In genomic region chr4:152938237-152938969, GRCh38 we compare ENCODE assay signal across 8 cellular contexts. TPM values are rescaled to one million over a fixed set of nuclear protein-coding genes. Genes with fewer than 3 reads are reported as not detected.
DNase-seq lines count a peak whose midpoint lies in the region; ATAC-seq and TF ChIP-seq lines count a peak whose summit lies in the region.

No MANE protein-coding gene starts in this region.

- no peak for TF ChIP-seq POLR2A in sigmoid colon (IDR thresholded peaks at IDR 0.05)

- intact Hi-C loops in sigmoid colon (cut with DNase I), result no loop called here

- H3K9me3 ChIP-seq in SU-DHL-6 (ENCODE audit: insufficient read depth, low read length) (no peaks in the 10 kb centered on the region), sigmoid colon (no peaks in the 10 kb centered on the region)

- H2AFZ ChIP-seq in SU-DHL-6 (ENCODE audit: low read depth, low read length, severe bottlenecking), result no peak overlapping the region

- no peak for TF ChIP-seq EP300 in sigmoid colon (IDR thresholded peaks at IDR 0.05)

- H3K27ac ChIP-seq in SU-DHL-6 (ENCODE audit: low read depth, low read length) (no peak overlapping the region), sigmoid colon (peak overlapping the region in 2 of 4 donors; percentile 35 to 36)

- H4K20me1 ChIP-seq in SU-DHL-6 (ENCODE audit: low read depth, low read length), result no peaks in the 10 kb centered on the region; the same call in 1 of the 2 replicates

- H3F3A ChIP-seq in SU-DHL-6 (ENCODE audit: insufficient read depth), result no peaks in the 10 kb centered on the region

- no peaks in the 10 kb centered on the region for H3K79me2 ChIP-seq in SU-DHL-6 (ENCODE audit: insufficient read depth, low read length)

- TF ChIP-seq CTCF in GM12875 (IDR thresholded peaks at IDR 0.05; ENCODE audit: borderline replicate concordance, insufficient read depth, low read depth, low read length), result no peak
- no peak for TF ChIP-seq CTCF in SU-DHL-6 (IDR thresholded peaks at IDR 0.05; ENCODE audit: insufficient read depth, low read length, poor library complexity, severe bottlenecking)
- no peak for TF ChIP-seq CTCF in sigmoid colon (IDR thresholded peaks at IDR 0.05)

- DNase-seq in germinal center (ENCODE audit: low spot score) (peak; percentile 9), sigmoid colon (no peak)
- DNase-seq in activated effector memory CD4-positive, alpha-beta T cell treated with Interleukin-2 at 50 U/mL for 16 hours, result no peak
- DNase-seq in activated CD8-positive, alpha-beta memory T cell treated with anti-CD3 and anti-CD28 coated beads, Interleukin-2, amount 50 U/mL, for 4 hours, result no peak

- no peaks in the 10 kb centered on the region for H3K9me2 ChIP-seq in SU-DHL-6 (replicated peaks; ENCODE audit: insufficient read depth, low read length)

- H3K4me3 ChIP-seq in GM12875 (ENCODE audit: low read depth, low read length), result peak overlapping the region; percentile 52
- no peak overlapping the region for H3K4me3 ChIP-seq in SU-DHL-6 (ENCODE audit: insufficient read depth, low read length, poor library complexity, severe bottlenecking)
- H3K4me3 ChIP-seq in sigmoid colon, result peak overlapping the region; percentile 43 to 70 (median 62)

- H3K36me3 ChIP-seq in SU-DHL-6 (ENCODE audit: low read length) (no peaks in the 10 kb centered on the region), sigmoid colon (no peaks in the 10 kb centered on the region)

- 12 to 25% methylated on average over 18 of the region's 18 CpGs for whole genome bisulfite sequencing in sigmoid colon, 2 donors

- peak overlapping the region; percentile 89 for H3K4me2 ChIP-seq in SU-DHL-6 (ENCODE audit: low read depth, low read length, poor library complexity, severe bottlenecking)

- ATAC-seq in HG03571 (IDR thresholded peaks at IDR 0.05; ENCODE audit: unreplicated experiment) (no peak), HG03469 (IDR thresholded peaks at IDR 0.05; ENCODE audit: unreplicated experiment) (no peak)

- H3K4me1 ChIP-seq in sigmoid colon, result peaks cover 0 to 32% (median 28%) of the 10 kb centered on the region in 4 donors

- H3K9ac ChIP-seq in SU-DHL-6 (ENCODE audit: low read length), result no peak overlapping the region

- H3K27me3 ChIP-seq in SU-DHL-6 (ENCODE audit: low read length), result no peaks in the 10 kb centered on the region
- peaks cover 16 to 61% (median 41%) of the 10 kb centered on the region in 3 donors for H3K27me3 ChIP-seq in sigmoid colon

RNA-seq across cellular contexts. Expression of gene FHDC1, which starts 2.3 kb away (rescaled TPM):
- total RNA-seq in sigmoid colon, result 1 to 10 TPM in 2 of 4 donors, under 1 TPM in 2; 0.66 to 2.2 (median 0.94) TPM
- 1 to 10 TPM; 4.2 to 7.2 (median 7.1) TPM for polyA plus RNA-seq in sigmoid colon
